Comparison of ENCODE assay signal across 1 cellular context in genomic region chr20:61352381-61353260, GRCh38.
TF ChIP-seq lines count a peak whose summit lies in the region.

No MANE protein-coding gene starts in this region.

TF ChIP-seq in HEK293, 187 proteins besides CTCF, POLR2A, EP300 and RAD21 (continued from another document):
- TF ChIP-seq ZBTB49 (tag by site-specific recombination; IDR thresholded peaks at IDR 0.05; ENCODE audit: low read depth): no peak
- no peak for TF ChIP-seq ZNF513 (tag by site-specific recombination; IDR thresholded peaks at IDR 0.05)
- TF ChIP-seq ZFP3 (tag by site-specific recombination; IDR thresholded peaks at IDR 0.05; ENCODE audit: low read depth): no peak
- TF ChIP-seq ZNF544 (tag by site-specific recombination; IDR thresholded peaks at IDR 0.05): no peak
- TF ChIP-seq SCRT1 (tag by site-specific recombination; IDR thresholded peaks at IDR 0.05; ENCODE audit: borderline replicate concordance): peak; percentile 78; the same call in 1 of the 2 replicates
- TF ChIP-seq KLF8 (tag by site-specific recombination; IDR thresholded peaks at IDR 0.05): no peak
- TF ChIP-seq ZNF398 (tag by site-specific recombination; IDR thresholded peaks at IDR 0.05): no peak
- no peak for TF ChIP-seq ZNF707 (tag by site-specific recombination; IDR thresholded peaks at IDR 0.05)
- TF ChIP-seq ZBTB26 (tag by site-specific recombination; optimal IDR thresholded peaks at IDR 0.05): no peak
- TF ChIP-seq ZNF138 (tag by site-specific recombination; IDR thresholded peaks at IDR 0.05; ENCODE audit: borderline replicate concordance): no peak
- TF ChIP-seq ZNF776 (tag by site-specific recombination; IDR thresholded peaks at IDR 0.05; ENCODE audit: borderline replicate concordance): no peak
- no peak for TF ChIP-seq ZNF239 (tag by site-specific recombination; IDR thresholded peaks at IDR 0.05)
- no peak for TF ChIP-seq ZNF433 (tag by site-specific recombination; IDR thresholded peaks at IDR 0.05; ENCODE audit: low read depth)
- TF ChIP-seq HOXA7 (CRISPR knock-in tag; IDR thresholded peaks at IDR 0.05; ENCODE audit: borderline replicate concordance): no peak
- no peak for TF ChIP-seq ZNF133 (tag by site-specific recombination; IDR thresholded peaks at IDR 0.05)
- peak; percentile 99 for TF ChIP-seq SCRT2 (tag by site-specific recombination; IDR thresholded peaks at IDR 0.05)
- no peak for TF ChIP-seq FEZF1 (tag by site-specific recombination; IDR thresholded peaks at IDR 0.05)
- no peak for TF ChIP-seq ZNF704 (tag by site-specific recombination; IDR thresholded peaks at IDR 0.05)
- no peak for TF ChIP-seq ZNF221 (tag by site-specific recombination; IDR thresholded peaks at IDR 0.05; ENCODE audit: borderline replicate concordance)
- no peak for TF ChIP-seq ZNF16 (tag by site-specific recombination; IDR thresholded peaks at IDR 0.05; ENCODE audit: low read depth)
- TF ChIP-seq BCL11A (tag by site-specific recombination; IDR thresholded peaks at IDR 0.05; ENCODE audit: low read depth): no peak
- TF ChIP-seq ZNF2 (tag by site-specific recombination; IDR thresholded peaks at IDR 0.05): no peak
- no peak for TF ChIP-seq ZNF362 (tag by site-specific recombination; IDR thresholded peaks at IDR 0.05)
- TF ChIP-seq ZNF18 (tag by site-specific recombination; IDR thresholded peaks at IDR 0.05): no peak
- TF ChIP-seq ZSCAN4 (tag by site-specific recombination; IDR thresholded peaks at IDR 0.05): no peak
- no peak for TF ChIP-seq ZNF610 (tag by site-specific recombination; IDR thresholded peaks at IDR 0.05; ENCODE audit: borderline replicate concordance)
- TF ChIP-seq ZNF211 (tag by site-specific recombination; IDR thresholded peaks at IDR 0.05; ENCODE audit: low read depth): no peak
